Comparison of ENCODE assay signal across 8 cellular contexts in the genomic region with DNA sequence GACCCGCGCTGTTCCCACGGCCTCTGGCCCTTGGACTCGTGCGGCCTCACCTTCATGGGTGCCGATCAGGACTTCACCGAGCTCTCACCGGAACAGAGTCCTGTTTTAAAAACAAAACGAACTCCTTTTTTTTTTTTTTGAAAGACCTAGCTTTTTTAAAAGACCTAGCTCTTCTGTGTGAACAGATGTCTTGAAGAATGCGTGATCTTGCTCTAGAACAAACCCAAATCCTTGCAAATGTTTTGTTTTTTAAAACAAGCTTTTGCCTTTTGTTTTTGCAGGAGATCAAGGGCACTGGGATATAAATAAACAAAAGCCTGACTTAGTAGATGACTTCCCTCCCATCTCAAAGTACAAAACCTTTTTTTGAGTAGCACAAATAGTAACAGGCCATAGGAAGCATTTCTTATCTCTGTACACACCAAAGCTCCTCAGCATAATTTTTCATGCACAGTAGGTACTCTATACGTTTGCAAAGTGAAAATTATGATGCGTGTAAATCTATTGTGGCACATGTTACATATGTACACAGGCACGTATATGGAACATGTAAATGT. TPM values are rescaled to one million over a fixed set of nuclear protein-coding genes. Genes with fewer than 3 reads are reported as not detected.
DNase-seq lines count a peak whose midpoint lies in the region; ATAC-seq and TF ChIP-seq lines count a peak whose summit lies in the region.

No MANE protein-coding gene starts in this region.

- H3K9ac ChIP-seq in KMS-11, result peak overlapping the region; percentile 99

- H3K27ac ChIP-seq in C4-2B, result peak overlapping the region; percentile 94
- peak overlapping the region; percentile 100 for H3K27ac ChIP-seq in KMS-11
- H3K27ac ChIP-seq in adrenal gland, result peak overlapping the region; percentile 98 to 100 (median 100)
- H3K27ac ChIP-seq in thyroid gland, result peak overlapping the region; percentile 99 to 100 (median 100)

- no peak for TF ChIP-seq CTCF in C4-2B (conservative IDR thresholded peaks at IDR 0.05)
- no peak for TF ChIP-seq CTCF in KMS-11 (conservative IDR thresholded peaks at IDR 0.05; ENCODE audit: low read depth, low read length)
- no peak for TF ChIP-seq CTCF in adrenal gland (IDR thresholded peaks at IDR 0.05)
- no peak for TF ChIP-seq CTCF in thyroid gland (IDR thresholded peaks at IDR 0.05)

- intact Hi-C loops in adrenal gland (cut with DNase I) (loop anchor here in 1 of 2 donors (5.0 to 10.0 kb wide), 2 partner anchors 50 to 112 kb away; no protein-coding TSS in a partner anchor), thyroid gland (cut with DNase I) (loop anchor here (5.0 to 10.0 kb wide), 3 partner anchors 50 to 558 kb away; a partner anchor contains a TSS)

- H3K4me2 ChIP-seq in KMS-11, result peak overlapping the region; percentile 80

- peaks cover 10% of the 10 kb centered on the region for H3K4me1 ChIP-seq in KMS-11 (ENCODE audit: low read depth, poor library complexity, severe bottlenecking)
- peaks cover 18 to 23% of the 10 kb centered on the region in 2 donors for H3K4me1 ChIP-seq in adrenal gland (replicated peaks in 1 of 2)
- H3K4me1 ChIP-seq in thyroid gland, result peaks cover 16 to 17% of the 10 kb centered on the region in 2 donors

- no peaks in the 10 kb centered on the region for H3K9me3 ChIP-seq in adrenal gland (replicated peaks in 1 of 3)
- H3K9me3 ChIP-seq in thyroid gland, result no peaks in the 10 kb centered on the region

- H3K4me3 ChIP-seq in KMS-11 (IDR thresholded peaks at IDR 0.05; ENCODE audit: insufficient read depth, low read depth, low read length) (peak overlapping the region; percentile 76), adrenal gland (peak overlapping the region in 3 of 4 donors; percentile 25 to 81 (median 62)), thyroid gland (replicated peaks in 1 of 3) (peak overlapping the region in 2 of 3 donors; percentile 6 to 78)

- peaks cover 33% of the 10 kb centered on the region for H3K79me2 ChIP-seq in KMS-11 (ENCODE audit: insufficient read depth, low read depth)

- peak; percentile 52 for ATAC-seq in left lobe of liver
- ATAC-seq in HG02623 (IDR thresholded peaks at IDR 0.05; ENCODE audit: unreplicated experiment), result no peak

- peaks cover 27% of the 10 kb centered on the region for H4K20me1 ChIP-seq in KMS-11 (ENCODE audit: insufficient read depth)

- no peak for DNase-seq in adrenal gland
- DNase-seq in left lobe of liver (ENCODE audit: low spot score), result no peak
- DNase-seq in thyroid gland, result no peak
- DNase-seq in putamen (ENCODE audit: low spot score), result no peak
- DNase-seq in SHP77 (lab: John Stamatoyannopoulos, UW), result no peak

- H3K36me3 ChIP-seq in KMS-11 (ENCODE audit: insufficient read depth), result no peaks in the 10 kb centered on the region; the same call in 1 of the 2 replicates
- H3K36me3 ChIP-seq in adrenal gland (replicated peaks in 1 of 2), result no peaks in the 10 kb centered on the region
- H3K36me3 ChIP-seq in thyroid gland, result no peaks in the 10 kb centered on the region

- peak overlapping the region; percentile 91 for H2AFZ ChIP-seq in KMS-11 (ENCODE audit: low read depth)

- TF ChIP-seq POLR2A in adrenal gland (IDR thresholded peaks at IDR 0.05) (no peak), thyroid gland (IDR thresholded peaks at IDR 0.05) (no peak)

- 8 to 12% (median 11%) methylated on average over 13 of the region's 13 CpGs for WGBS in adrenal gland, 4 donors
- 13 to 14% methylated on average over 13 of the region's 13 CpGs for WGBS in thyroid gland, 2 donors

- H3K27me3 ChIP-seq in KMS-11 (ENCODE audit: insufficient read depth, low read depth) (no peaks in the 10 kb centered on the region), adrenal gland (no peaks in the 10 kb centered on the region), thyroid gland (no peaks in the 10 kb centered on the region)

RNA-seq across cellular contexts. Expression of a gene that starts 1.1 kb away (rescaled TPM):
- total RNA-seq in adrenal gland, result 10 to 100 TPM; 17.2 to 36.0 (median 26.5) TPM
- 10 to 100 TPM in 1 of 3 donors, 1 to 10 TPM in 2; 4.0 to 18.7 (median 6.0) TPM for polyA plus RNA-seq in adrenal gland
- total RNA-seq in left lobe of liver, result 14.5 TPM
- 10 to 100 TPM; 28.6 to 55.8 (median 44.4) TPM for total RNA-seq in thyroid gland

RNA-seq across cellular contexts. Expression of a gene that starts 52.9 kb away (rescaled TPM):
- 100 to 1,000 TPM; 113 to 247 (median 137) TPM for total RNA-seq in adrenal gland
- polyA plus RNA-seq in adrenal gland, result 100 to 1,000 TPM in 1 of 3 donors, 10 to 100 TPM in 2; 24.6 to 156 (median 61.1) TPM
- total RNA-seq in left lobe of liver, result 122 TPM
- 10 to 100 TPM; 31.2 to 95.8 (median 60.3) TPM for total RNA-seq in thyroid gland
